In the genomic region with DNA sequence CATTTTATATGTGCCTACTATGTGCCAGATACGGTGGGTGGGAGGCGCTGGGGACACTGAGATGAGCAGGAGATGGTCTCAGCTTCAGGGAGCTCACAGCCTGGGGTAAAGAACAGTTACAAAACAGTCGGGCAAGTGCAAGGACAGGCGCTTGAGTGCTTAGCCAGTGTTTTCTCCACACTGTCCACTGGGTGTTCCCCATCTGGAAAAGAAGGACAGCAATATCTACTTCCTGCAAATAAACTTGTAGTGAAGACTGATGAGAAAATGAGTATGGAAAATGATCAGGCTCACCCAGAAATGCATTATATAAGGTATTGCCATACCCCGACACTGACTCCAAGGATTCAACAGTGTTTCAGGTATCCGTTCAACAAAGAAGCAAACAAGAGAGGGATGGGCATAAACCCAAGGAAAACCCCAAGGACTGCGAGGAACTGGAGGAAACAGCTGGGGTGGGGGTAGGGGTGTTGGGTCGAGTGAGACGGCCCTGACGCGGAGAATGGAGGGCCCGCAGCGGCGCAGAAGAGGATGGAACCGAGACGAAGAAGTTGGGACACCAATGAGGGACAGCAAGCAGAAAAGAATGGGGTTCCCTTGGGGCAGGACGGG, we compare ENCODE assay signal across 8 cellular contexts. TPM values are rescaled to one million over a fixed set of nuclear protein-coding genes. Genes with fewer than 3 reads are reported as not detected.
A peak's percentile ranks its signal among the peaks of the same experiment; 100 is the strongest.
DNase-seq lines count a peak whose midpoint lies in the region; TF ChIP-seq lines count a peak whose summit lies in the region.

No MANE protein-coding gene starts in this region.

- TF ChIP-seq POLR2A in uterus (IDR thresholded peaks at IDR 0.05): no peak

- in situ Hi-C loops in GM13977 (cut with MboI; ENCODE audit: low pct_unique_long_range_greater_than_20kb, low sequenced_read_pairs, unreplicated experiment): no loop called here

- intact Hi-C loops in uterus (cut with DNase I; ENCODE audit: low total_unique reads): no loop called here

- peak overlapping the region; percentile 56 for H3K4me3 ChIP-seq in mononuclear cell (ENCODE audit: low read length)
- H3K4me3 ChIP-seq in uterus: peak overlapping the region; percentile 27 to 65

- peaks cover 16% of the 10 kb centered on the region for H3K27me3 Mint-ChIP-seq in endothelial cell (ENCODE audit: unreplicated experiment)

- peak overlapping the region; percentile 98 for H3K4me3 Mint-ChIP-seq in endothelial cell (ENCODE audit: unreplicated experiment)

- H3K27ac Mint-ChIP-seq in endothelial cell (ENCODE audit: unreplicated experiment): peak overlapping the region; percentile 80

- peaks cover 19% of the 10 kb centered on the region for H3K36me3 Mint-ChIP-seq in endothelial cell (ENCODE audit: low read depth, unreplicated experiment)

- H3K9me3 ChIP-seq in mononuclear cell (ENCODE audit: low read depth, low read length) (no peaks in the 10 kb centered on the region), uterus (no peaks in the 10 kb centered on the region)

- TF ChIP-seq CTCF in endothelial cell (IDR thresholded peaks at IDR 0.05; ENCODE audit: unreplicated experiment): no peak
- TF ChIP-seq CTCF in uterus (IDR thresholded peaks at IDR 0.05): no peak
- TF ChIP-seq CTCF in GM13977 (IDR thresholded peaks at IDR 0.05; ENCODE audit: extremely low read depth, insufficient read depth, missing control alignments): no peak

- H3K36me3 ChIP-seq in uterus: no peaks in the 10 kb centered on the region

- peak overlapping the region; percentile 59 to 65 for H3K27ac ChIP-seq in uterus

- H3K27me3 ChIP-seq in mononuclear cell (ENCODE audit: insufficient read depth, low read length): no peaks in the 10 kb centered on the region
- H3K27me3 ChIP-seq in uterus: no peaks in the 10 kb centered on the region

- peaks cover 45% of the 10 kb centered on the region for H3K4me1 Mint-ChIP-seq in endothelial cell (ENCODE audit: unreplicated experiment)

- peaks cover 16% of the 10 kb centered on the region for H3K4me1 ChIP-seq in mononuclear cell (ENCODE audit: insufficient read depth, low read length)
- no peaks in the 10 kb centered on the region for H3K4me1 ChIP-seq in uterus

- peak; percentile 1 for DNase-seq in stimulated activated CD4-positive, alpha-beta T cell treated with anti-CD3 and anti-CD28 coated beads, Interleukin-4, amount 100 ng/mL, for 1 hour
- DNase-seq in stimulated activated CD4-positive, alpha-beta T cell treated with anti-CD3 and anti-CD28 coated beads, Interleukin-1b, Interleukin-23, amount 100 ng/mL, for 48 hours: no peak
- DNase-seq in RPMI8226 (peak; percentile 6), endothelial cell (ENCODE audit: low spot score) (no peak), uterus (no peak), NCI-H2196 (lab: John Stamatoyannopoulos, UW; ENCODE audit: unreplicated experiment) (no peak), GM13977 (ENCODE audit: low spot score) (no peak)

- no peaks in the 10 kb centered on the region for H3K9me3 Mint-ChIP-seq in endothelial cell (ENCODE audit: unreplicated experiment)

RNA-seq across cellular contexts. Expression of a gene that starts 0.8 kb away (rescaled TPM):
- total RNA-seq in endothelial cell (ENCODE audit: unreplicated experiment) (98.7 TPM), mononuclear cell (5.5 TPM), uterus (10 to 100 TPM in 2 of 4 donors, 1 to 10 TPM in 2; 2.0 to 33.9 (median 16.7) TPM)

RNA-seq across cellular contexts. Expression of a gene that starts 35.7 kb away (rescaled TPM):
- total RNA-seq in endothelial cell (ENCODE audit: unreplicated experiment): 2.0 TPM
- 0.21 TPM for total RNA-seq in mononuclear cell
- not detected for total RNA-seq in uterus

RNA-seq across cellular contexts. Expression of a gene that starts 43.5 kb away (rescaled TPM):
- total RNA-seq in endothelial cell (ENCODE audit: unreplicated experiment): not detected
- not detected for total RNA-seq in mononuclear cell
- total RNA-seq in uterus: not detected

Comparison
In these comparisons a context has a peak if more than half of its experiments do, and no peak if none do; other contexts are left out.
1. DNase-seq: peak in stimulated activated CD4-positive, alpha-beta T cell treated with anti-CD3 and anti-CD28 coated beads, Interleukin-4, amount 100 ng/mL, for 1 hour (single experiment) and RPMI8226 (single experiment); none in stimulated activated CD4-positive, alpha-beta T cell treated with anti-CD3 and anti-CD28 coated beads, Interleukin-1b, Interleukin-23, amount 100 ng/mL, for 48 hours (single experiment), endothelial cell (single experiment), uterus (0 of 2), NCI-H2196 (single experiment) and GM13977 (single experiment).